ENCODE assay signal across 9 cellular contexts in the genomic region with DNA sequence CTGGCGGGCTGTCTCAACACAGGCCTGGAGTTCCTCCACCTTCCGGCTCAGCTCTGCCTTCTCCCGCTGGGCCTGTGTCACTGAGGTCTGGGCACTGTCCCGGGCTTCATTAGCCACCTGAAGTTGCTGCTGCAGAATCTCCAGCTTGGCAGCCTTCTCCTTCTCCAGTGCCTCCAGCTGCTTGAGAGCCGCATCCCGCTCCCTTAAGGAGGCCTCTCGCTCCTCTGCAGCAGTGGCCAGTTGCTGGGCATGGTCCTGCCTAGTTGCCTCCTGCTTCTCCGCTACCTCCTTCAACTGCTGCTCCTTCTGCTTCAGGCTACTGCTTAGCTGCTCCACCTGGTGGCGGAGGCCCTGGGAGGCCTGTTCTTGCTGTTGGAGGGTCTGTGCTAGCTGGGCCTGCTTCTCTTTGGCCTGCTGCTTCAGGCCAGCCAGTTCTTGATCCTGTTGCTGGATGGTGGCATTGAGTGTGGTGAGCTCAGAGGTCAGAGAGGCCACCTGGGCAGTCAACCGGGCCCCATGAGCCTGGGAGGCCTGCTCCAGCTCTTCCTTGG. TPM values are rescaled to one million over a fixed set of nuclear protein-coding genes. Genes with fewer than 3 reads are reported as not detected.
DNase-seq lines count a peak whose midpoint lies in the region; TF ChIP-seq lines count a peak whose summit lies in the region.
"Had no signal": no experiment of that assay in that cellular context is flagged by ENCODE, and none has a peak within 500 bp of the region (broad histone marks: within the 10 kb centered on the region; RNA-seq: fewer than 3 reads in every experiment).

No MANE protein-coding gene starts in this region.

- TF ChIP-seq CTCF in dorsolateral prefrontal cortex (IDR thresholded peaks at IDR 0.05 in 54 of 56, conservative IDR thresholded peaks at IDR 0.05 in 2 of 56; ENCODE audit: low read depth in 1 of 56, partially characterized antibody in 56 of 56) (peak in 52 of 56 donors; percentile 13 to 58 (median 42)), parathyroid adenoma (IDR thresholded peaks at IDR 0.05) (peak; percentile 36)

- H3K36me3 ChIP-seq in MG63 (peaks cover 84% of the 10 kb centered on the region), parathyroid adenoma (ENCODE audit: control insufficient read depth, insufficient read depth, low read length) (no peaks in the 10 kb centered on the region)

- H3K4me1 ChIP-seq in parathyroid adenoma, result peaks cover 37% of the 10 kb centered on the region

- peak; percentile 7 for DNase-seq in NCI-H2171 treated with DMSO at 0.1 percent for 48 hours (lab: John Stamatoyannopoulos, UW)
- no peak for DNase-seq in NCI-H2171 (lab: John Stamatoyannopoulos, UW)
- DNase-seq in MG63, result peak; percentile 54
- peak in 2 of 10 donors; percentile 40 to 45 for DNase-seq in dorsolateral prefrontal cortex
- DNase-seq in activated CD4-positive, CD25-positive, alpha-beta regulatory T cell treated with anti-CD3 and anti-CD28 coated beads, Interleukin-2, amount 50 U/mL, for 72 hours, result no peak
- no peak for DNase-seq in mucosa of gallbladder (ENCODE audit: low spot score)
- no peak for DNase-seq in COLO668 (lab: John Stamatoyannopoulos, UW; ENCODE audit: unreplicated experiment)
- DNase-seq: T-helper 1 cell had no signal

- no peaks in the 10 kb centered on the region for H3K27me3 ChIP-seq in MG63
- H3K27me3 ChIP-seq in dorsolateral prefrontal cortex, result no peaks in the 10 kb centered on the region
- H3K27me3 ChIP-seq in parathyroid adenoma (ENCODE audit: control insufficient read depth, insufficient read depth, low read length), result no peaks in the 10 kb centered on the region

- H3K4me2 ChIP-seq in parathyroid adenoma (ENCODE audit: low read length), result no peak overlapping the region

- H3K4me3 ChIP-seq in MG63 (no peak overlapping the region), dorsolateral prefrontal cortex (no peak overlapping the region), parathyroid adenoma (ENCODE audit: low read depth, low read length) (no peak overlapping the region)

- peaks cover 8% of the 10 kb centered on the region for H3K79me2 ChIP-seq in parathyroid adenoma

- intact Hi-C loops in dorsolateral prefrontal cortex (cut with DNase I), result loop anchor here (10.0 kb wide), 3 partner anchors 91 to 419 kb away; a partner anchor contains a TSS

- no peak overlapping the region for H3K9ac ChIP-seq in parathyroid adenoma

- H3K9me3 ChIP-seq in MG63 (no peaks in the 10 kb centered on the region), parathyroid adenoma (ENCODE audit: control insufficient read depth, low read length) (no peaks in the 10 kb centered on the region)

- H2AFZ ChIP-seq in parathyroid adenoma, result no peak overlapping the region

- H3K27ac ChIP-seq in dorsolateral prefrontal cortex (peak overlapping the region in 51 of 59 donors; percentile 13 to 92 (median 84)), parathyroid adenoma (peak overlapping the region; percentile 82)

RNA-seq across cellular contexts. Expression of a gene that starts 16.9 kb away (rescaled TPM):
- 1.0 TPM in 1 of 2 replicates, not detected in the other for total RNA-seq in MG63 (2014; rRNA removed; shearing (Covaris generic); ENCODE audit: low replicate concordance)
- total RNA-seq in dorsolateral prefrontal cortex (10 to 100 TPM in 86 of 120 experiments, 1 to 10 TPM in 34; 5.0 to 35.2 (median 12.5) TPM), mucosa of gallbladder (10.6 TPM)

Comparison
In these comparisons a context has a peak if more than half of its experiments do, and no peak if none do; other contexts are left out.
1. DNase-seq: peak in NCI-H2171 treated with DMSO at 0.1 percent for 48 hours (single experiment) and MG63 (single experiment); none in NCI-H2171 (single experiment), activated CD4-positive, CD25-positive, alpha-beta regulatory T cell treated with anti-CD3 and anti-CD28 coated beads, Interleukin-2, amount 50 U/mL, for 72 hours (single experiment), mucosa of gallbladder (single experiment) and COLO668 (single experiment).